In the genomic region with DNA sequence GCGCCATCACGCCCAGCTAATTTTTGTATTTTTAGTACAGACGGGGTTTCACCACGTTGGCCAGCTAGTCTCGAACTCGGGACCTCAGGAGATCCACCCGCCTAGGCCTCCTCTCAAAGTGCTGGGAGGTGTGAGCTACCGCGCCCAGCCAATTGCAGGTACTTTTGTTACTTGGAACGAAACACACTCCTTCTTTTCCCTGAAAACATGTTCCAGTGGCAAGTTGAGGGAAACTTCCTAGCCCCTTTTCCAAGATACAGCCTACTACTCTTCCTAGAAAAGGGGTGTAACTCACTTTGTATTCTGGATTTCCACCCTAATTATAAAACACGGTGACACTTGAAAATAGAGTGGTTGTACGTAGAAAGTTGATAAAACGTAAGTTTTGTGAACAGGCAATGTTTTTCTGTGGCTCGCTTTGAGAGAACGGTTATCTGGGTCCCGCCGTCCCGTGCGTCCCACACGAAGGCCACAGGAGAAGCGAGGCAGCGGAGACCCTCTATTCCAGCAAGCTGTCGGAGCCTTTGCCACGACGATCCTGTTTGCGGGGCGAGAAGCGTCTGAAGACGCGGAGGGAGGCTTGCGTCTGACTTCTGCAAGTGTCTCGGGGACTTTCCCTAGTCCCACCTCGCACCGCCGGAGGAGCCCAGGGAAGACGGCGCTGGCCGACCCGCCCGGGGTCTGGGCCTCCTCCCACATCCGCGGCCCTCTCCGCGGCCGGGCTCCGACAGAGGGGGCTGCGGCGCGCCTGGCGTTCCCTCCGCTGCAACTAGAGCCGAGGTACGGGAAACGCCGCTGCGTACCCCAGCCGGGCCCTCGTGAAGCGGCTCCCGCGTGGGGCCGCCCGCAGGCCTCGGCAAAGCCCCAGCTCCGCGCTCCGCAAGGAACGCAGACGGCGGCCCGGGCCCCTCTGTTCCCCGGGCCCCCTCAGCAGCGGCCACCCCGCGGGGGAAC, we compare ENCODE assay signal across 8 cellular contexts. TPM values are rescaled to one million over a fixed set of nuclear protein-coding genes. Genes with fewer than 3 reads are reported as not detected.
DNase-seq lines count a peak whose midpoint lies in the region; ATAC-seq and TF ChIP-seq lines count a peak whose summit lies in the region.

No MANE protein-coding gene starts in this region.

- peak; percentile 24 to 34 for DNase-seq in activated CD4-positive, alpha-beta T cell treated with anti-CD3 and anti-CD28 coated beads for 24 hours (ENCODE audit: low read depth in 2 of 2)
- DNase-seq in stimulated activated naive B cell treated with anti-CD40 and anti-IgM and Interleukin-4, amounts not matched to agents 10 μg/mL and 1 μg/mL and 100 μg/mL, for 72 hours, result peak; percentile 37
- DNase-seq in ureter (ENCODE audit: low spot score), result no peak

- H3K27me3 ChIP-seq in duodenal mucosa (ENCODE audit: control insufficient read depth in 1 of 2, insufficient read depth in 2 of 2, low read length in 2 of 2) (no peaks in the 10 kb centered on the region), muscle layer of duodenum (ENCODE audit: low read depth, low read length) (no peaks in the 10 kb centered on the region)

- no peaks in the 10 kb centered on the region for H3K27me3 Mint-ChIP-seq in stimulated activated naive B cell treated with anti-CD40 and anti-IgM and Interleukin-4, amounts not matched to agents 10 μg/mL and 1 μg/mL and 100 μg/mL, for 72 hours

- peaks cover 19 to 37% of the 10 kb centered on the region in 2 donors for H3K36me3 Mint-ChIP-seq in stimulated activated naive B cell treated with anti-CD40 and anti-IgM and Interleukin-4, amounts not matched to agents 10 μg/mL and 1 μg/mL and 100 μg/mL, for 72 hours

- peaks cover 13 to 36% of the 10 kb centered on the region in 2 donors for H3K4me1 ChIP-seq in duodenal mucosa (ENCODE audit: control insufficient read depth in 1 of 2, insufficient read depth in 2 of 2, low read length in 2 of 2)
- peaks cover 10 to 24% of the 10 kb centered on the region in 2 donors for H3K4me1 ChIP-seq in muscle layer of duodenum (ENCODE audit: control insufficient read depth in 1 of 2, insufficient read depth in 2 of 2, low read length in 2 of 2)

- H3K27ac ChIP-seq in C4-2B, result peak overlapping the region; percentile 97
- H3K27ac ChIP-seq in duodenal mucosa (ENCODE audit: low read depth, low read length), result peak overlapping the region; percentile 67
- H3K27ac ChIP-seq in muscle layer of duodenum (ENCODE audit: low read length), result no peak overlapping the region

- peaks cover 28 to 58% of the 10 kb centered on the region in 2 donors for H3K4me1 Mint-ChIP-seq in stimulated activated naive B cell treated with anti-CD40 and anti-IgM and Interleukin-4, amounts not matched to agents 10 μg/mL and 1 μg/mL and 100 μg/mL, for 72 hours

- H3K9me3 Mint-ChIP-seq in stimulated activated naive B cell treated with anti-CD40 and anti-IgM and Interleukin-4, amounts not matched to agents 10 μg/mL and 1 μg/mL and 100 μg/mL, for 72 hours, result no peaks in the 10 kb centered on the region

- peak overlapping the region; percentile 88 for H3K27ac Mint-ChIP-seq in stimulated activated naive B cell treated with anti-CD40 and anti-IgM and Interleukin-4, amounts not matched to agents 10 μg/mL and 1 μg/mL and 100 μg/mL, for 72 hours

- H3K9me3 ChIP-seq in duodenal mucosa (ENCODE audit: control insufficient read depth in 1 of 2, low read length in 2 of 2), result no peaks in the 10 kb centered on the region
- H3K9me3 ChIP-seq in muscle layer of duodenum (ENCODE audit: control insufficient read depth in 1 of 2, low read length in 2 of 2), result no peaks in the 10 kb centered on the region

- peak overlapping the region; percentile 87 to 88 for H3K4me3 Mint-ChIP-seq in stimulated activated naive B cell treated with anti-CD40 and anti-IgM and Interleukin-4, amounts not matched to agents 10 μg/mL and 1 μg/mL and 100 μg/mL, for 72 hours

- H3K36me3 ChIP-seq in duodenal mucosa (ENCODE audit: control insufficient read depth in 1 of 2, insufficient read depth in 2 of 2, low read length in 2 of 2) (no peaks in the 10 kb centered on the region), muscle layer of duodenum (ENCODE audit: control insufficient read depth in 1 of 2, insufficient read depth in 2 of 2, low read length in 2 of 2) (no peaks in the 10 kb centered on the region)

- ATAC-seq in GM19455 (IDR thresholded peaks at IDR 0.05; ENCODE audit: unreplicated experiment), result peak; percentile 38
- peak; percentile 15 for ATAC-seq in HG03571 (IDR thresholded peaks at IDR 0.05; ENCODE audit: unreplicated experiment)
- peak; percentile 40 to 41 for ATAC-seq in stimulated activated naive B cell treated with anti-CD40 and anti-IgM and Interleukin-4, amounts not matched to agents 10 μg/mL and 1 μg/mL and 100 μg/mL, for 72 hours (replicated peaks)

- no peak for TF ChIP-seq CTCF in C4-2B (conservative IDR thresholded peaks at IDR 0.05)

- H3K4me3 ChIP-seq in duodenal mucosa (ENCODE audit: low read depth in 1 of 2, low read length in 2 of 2) (peak overlapping the region; percentile 71 to 74), muscle layer of duodenum (ENCODE audit: low read depth in 1 of 2, low read length in 2 of 2) (peak overlapping the region; percentile 60 to 74)

- H3K9ac ChIP-seq in duodenal mucosa (ENCODE audit: low read depth in 1 of 2, low read length in 2 of 2), result peak overlapping the region; percentile 58 to 70

RNA-seq across cellular contexts. Expression of a gene that starts 0.7 kb away (rescaled TPM):
- total RNA-seq in ureter, result 8.1 TPM

RNA-seq across cellular contexts. Expression of a gene that starts 34.5 kb away (rescaled TPM):
- 17.3 TPM for total RNA-seq in ureter

RNA-seq across cellular contexts. Expression of a gene that starts 42.0 kb away (rescaled TPM):
- total RNA-seq in ureter, result 34.5 TPM

RNA-seq across cellular contexts. Expression of a gene that starts 45.1 kb away (rescaled TPM):
- 1.5 TPM for total RNA-seq in ureter
